Comparison of ENCODE assay signal across 25 cellular contexts in the genomic region with DNA sequence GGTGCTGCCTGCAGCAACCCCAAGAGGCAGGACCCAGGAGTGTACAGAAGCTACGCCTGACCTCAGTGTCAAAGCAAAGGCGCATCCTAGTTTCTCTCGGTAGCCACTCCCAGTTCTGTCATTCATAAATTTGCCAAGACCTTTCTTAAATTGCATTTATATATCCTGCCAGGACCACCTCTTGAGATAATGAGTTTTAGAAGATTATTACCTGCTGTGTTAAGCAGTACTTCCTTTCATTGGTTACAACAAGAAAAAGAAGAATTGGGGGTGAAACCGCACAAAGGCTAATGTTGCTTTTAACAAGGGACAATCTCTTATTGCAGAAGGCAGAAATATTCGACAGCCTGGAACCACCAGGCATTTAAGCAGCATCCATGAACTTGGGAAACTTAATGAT.
"Had no signal": no experiment of that assay in that cellular context is flagged by ENCODE, and none has a peak within 500 bp of the region (broad histone marks: within the 10 kb centered on the region; RNA-seq: fewer than 3 reads in every experiment).

No MANE protein-coding gene starts in this region.

- H3K79me2 ChIP-seq: hepatocyte had no signal

- H3K36me3 Mint-ChIP-seq: memory B cell; naive B cell; natural killer cell treated with Interleukin-12 subunit alpha and Interleukin-12 subunit beta and Interleukin-15 and Interleukin-18, amount 100 ng/mL, for 72 hours had no signal

- H3K9me3 ChIP-seq: esophagus muscularis mucosa, gastroesophageal sphincter, heart left ventricle, prostate gland, right atrium auricular region, testis, tibial artery had no signal

- H3K4me2 ChIP-seq: hepatocyte, neural progenitor cell had no signal

- ATAC-seq: foreskin keratinocyte; gastroesophageal sphincter; heart left ventricle; left lobe of liver; natural killer cell treated with Interleukin-12 subunit alpha and Interleukin-12 subunit beta and Interleukin-15 and Interleukin-18, amount 100 ng/mL, for 72 hours; sciatic nerve; stimulated activated memory B cell treated with anti-CD40 and anti-IgM and Interleukin-4, amounts not matched to agents 10 μg/mL and 1 μg/mL and 100 μg/mL, for 72 hours; stimulated activated naive CD8-positive, alpha-beta T cell treated with anti-CD3 and anti-CD28 coated beads, Interleukin-15, Interleukin-2, amounts not matched to agents 100 U/mL and 50 U/mL, for 24 hours had no signal

- H3K27ac ChIP-seq: coronary artery, esophagus muscularis mucosa, foreskin keratinocyte, gastroesophageal sphincter, heart left ventricle, hepatocyte, neural progenitor cell, prostate gland, right atrium auricular region, testis, tibial artery had no signal

- H2AFZ ChIP-seq: hepatocyte, neural progenitor cell had no signal

- H3K27me3 Mint-ChIP-seq: memory B cell; naive B cell; natural killer cell treated with Interleukin-12 subunit alpha and Interleukin-12 subunit beta and Interleukin-15 and Interleukin-18, amount 100 ng/mL, for 72 hours; stimulated activated memory B cell treated with anti-CD40 and anti-IgM and Interleukin-4, amounts not matched to agents 10 μg/mL and 1 μg/mL and 100 μg/mL, for 72 hours; type B pancreatic cell had no signal

- H3K36me3 ChIP-seq: esophagus muscularis mucosa, gastroesophageal sphincter, heart left ventricle, prostate gland, right atrium auricular region, tibial artery had no signal

- DNase-seq: dermis blood vessel endothelial cell; effector memory CD4-positive, alpha-beta T cell; foreskin keratinocyte; heart left ventricle; kidney; naive B cell; stimulated activated CD4-positive, alpha-beta T cell treated with anti-CD3 and anti-CD28 coated beads, Interleukin-4, amount 100 ng/mL, for 4 hours; stimulated activated naive CD8-positive, alpha-beta T cell treated with anti-CD3 and anti-CD28 coated beads, Interleukin-15, Interleukin-2, amounts not matched to agents 100 U/mL and 50 U/mL, for 24 hours; substantia nigra; testis; tibial artery had no signal

- H3K4me1 Mint-ChIP-seq: naive B cell; neural progenitor cell; stimulated activated memory B cell treated with anti-CD40 and anti-IgM and Interleukin-4, amounts not matched to agents 10 μg/mL and 1 μg/mL and 100 μg/mL, for 72 hours had no signal

- H3K9me3 Mint-ChIP-seq: memory B cell; naive B cell; natural killer cell treated with Interleukin-12 subunit alpha and Interleukin-12 subunit beta and Interleukin-15 and Interleukin-18, amount 100 ng/mL, for 72 hours; neural progenitor cell; stimulated activated memory B cell treated with anti-CD40 and anti-IgM and Interleukin-4, amounts not matched to agents 10 μg/mL and 1 μg/mL and 100 μg/mL, for 72 hours; type B pancreatic cell had no signal

- H3K9ac ChIP-seq: neural progenitor cell had no signal

- H3K4me1 ChIP-seq: esophagus muscularis mucosa, gastroesophageal sphincter, heart left ventricle, neural progenitor cell, prostate gland, right atrium auricular region, testis, tibial artery had no signal

- H3K4me3 Mint-ChIP-seq: memory B cell; naive B cell; natural killer cell treated with Interleukin-12 subunit alpha and Interleukin-12 subunit beta and Interleukin-15 and Interleukin-18, amount 100 ng/mL, for 72 hours; neural progenitor cell; stimulated activated memory B cell treated with anti-CD40 and anti-IgM and Interleukin-4, amounts not matched to agents 10 μg/mL and 1 μg/mL and 100 μg/mL, for 72 hours; type B pancreatic cell had no signal

- H3K27ac Mint-ChIP-seq: memory B cell; natural killer cell treated with Interleukin-12 subunit alpha and Interleukin-12 subunit beta and Interleukin-15 and Interleukin-18, amount 100 ng/mL, for 72 hours; neural progenitor cell; stimulated activated memory B cell treated with anti-CD40 and anti-IgM and Interleukin-4, amounts not matched to agents 10 μg/mL and 1 μg/mL and 100 μg/mL, for 72 hours; type B pancreatic cell had no signal

- H3K27me3 ChIP-seq: esophagus muscularis mucosa, foreskin keratinocyte, gastroesophageal sphincter, heart left ventricle, hepatocyte, neural progenitor cell, right atrium auricular region, testis, tibial artery had no signal

- H3K4me3 ChIP-seq: coronary artery, esophagus muscularis mucosa, gastroesophageal sphincter, heart left ventricle, hepatocyte, lung, neural progenitor cell, prostate gland, right atrium auricular region, testis, tibial artery had no signal
